In the genomic region with DNA sequence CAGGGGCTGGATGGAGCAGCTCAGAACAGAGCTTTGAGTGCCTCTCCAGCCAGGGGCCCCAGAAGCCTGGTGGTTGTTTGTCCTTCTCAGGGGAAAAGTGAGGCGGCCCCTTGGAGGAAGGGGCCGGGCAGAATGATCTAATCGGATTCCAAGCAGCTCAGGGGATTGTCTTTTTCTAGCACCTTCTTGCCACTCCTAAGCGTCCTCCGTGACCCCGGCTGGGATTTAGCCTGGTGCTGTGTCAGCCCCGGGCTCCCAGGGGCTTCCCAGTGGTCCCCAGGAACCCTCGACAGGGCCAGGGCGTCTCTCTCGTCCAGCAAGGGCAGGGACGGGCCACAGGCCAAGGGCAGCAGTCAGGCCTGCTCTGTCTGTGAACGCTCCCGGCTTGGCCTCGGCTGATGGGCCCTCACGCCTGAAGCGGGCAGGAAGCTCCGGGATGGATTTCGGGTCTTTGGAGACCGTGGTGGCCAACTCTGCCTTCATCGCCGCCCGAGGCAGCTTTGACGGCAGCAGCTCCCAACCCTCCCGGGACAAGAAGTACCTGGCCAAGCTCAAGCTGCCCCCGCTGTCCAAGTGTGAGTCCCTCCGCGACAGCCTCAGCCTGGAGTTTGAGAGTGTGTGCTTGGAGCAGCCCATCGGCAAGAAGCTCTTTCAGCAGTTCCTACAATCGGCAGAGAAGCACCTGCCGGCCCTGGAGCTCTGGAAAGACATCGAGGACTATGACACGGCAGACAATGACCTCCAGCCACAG, we compare ENCODE assay signal across 1 cellular context.
TF ChIP-seq lines count a peak whose summit lies in the region.

A gene (plus strand): TSS at position 269 of the 751 bp plus-strand sequence. CDS start 168 bp downstream, at position 437.

TF ChIP-seq in HepG2, 621 proteins besides CTCF, POLR2A, EP300 and RAD21:
- TF ChIP-seq, protein P1, sequence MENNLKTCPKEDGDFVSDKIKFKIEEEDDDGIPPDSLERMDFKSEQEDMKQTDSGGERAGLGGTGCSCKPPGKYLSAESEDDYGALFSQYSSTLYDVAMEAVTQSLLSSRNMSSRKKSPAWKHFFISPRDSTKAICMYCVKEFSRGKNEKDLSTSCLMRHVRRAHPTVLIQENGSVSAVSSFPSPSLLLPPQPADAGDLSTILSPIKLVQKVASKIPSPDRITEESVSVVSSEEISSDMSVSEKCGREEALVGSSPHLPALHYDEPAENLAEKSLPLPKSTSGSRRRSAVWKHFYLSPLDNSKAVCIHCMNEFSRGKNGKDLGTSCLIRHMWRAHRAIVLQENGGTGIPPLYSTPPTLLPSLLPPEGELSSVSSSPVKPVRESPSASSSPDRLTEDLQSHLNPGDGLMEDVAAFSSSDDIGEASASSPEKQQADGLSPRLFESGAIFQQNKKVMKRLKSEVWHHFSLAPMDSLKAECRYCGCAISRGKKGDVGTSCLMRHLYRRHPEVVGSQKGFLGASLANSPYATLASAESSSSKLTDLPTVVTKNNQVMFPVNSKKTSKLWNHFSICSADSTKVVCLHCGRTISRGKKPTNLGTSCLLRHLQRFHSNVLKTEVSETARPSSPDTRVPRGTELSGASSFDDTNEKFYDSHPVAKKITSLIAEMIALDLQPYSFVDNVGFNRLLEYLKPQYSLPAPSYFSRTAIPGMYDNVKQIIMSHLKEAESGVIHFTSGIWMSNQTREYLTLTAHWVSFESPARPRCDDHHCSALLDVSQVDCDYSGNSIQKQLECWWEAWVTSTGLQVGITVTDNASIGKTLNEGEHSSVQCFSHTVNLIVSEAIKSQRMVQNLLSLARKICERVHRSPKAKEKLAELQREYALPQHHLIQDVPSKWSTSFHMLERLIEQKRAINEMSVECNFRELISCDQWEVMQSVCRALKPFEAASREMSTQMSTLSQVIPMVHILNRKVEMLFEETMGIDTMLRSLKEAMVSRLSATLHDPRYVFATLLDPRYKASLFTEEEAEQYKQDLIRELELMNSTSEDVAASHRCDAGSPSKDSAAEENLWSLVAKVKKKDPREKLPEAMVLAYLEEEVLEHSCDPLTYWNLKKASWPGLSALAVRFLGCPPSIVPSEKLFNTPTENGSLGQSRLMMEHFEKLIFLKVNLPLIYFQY (CRISPR knock-in tag; IDR thresholded peaks at IDR 0.05; ENCODE audit: borderline replicate concordance) = no peak
- no peak for TF ChIP-seq ZNF460 (CRISPR knock-in tag; IDR thresholded peaks at IDR 0.05; ENCODE audit: borderline replicate concordance)
- TF ChIP-seq ZNF235 (CRISPR knock-in tag; IDR thresholded peaks at IDR 0.05; ENCODE audit: borderline replicate concordance) = no peak
- TF ChIP-seq, protein P2, sequence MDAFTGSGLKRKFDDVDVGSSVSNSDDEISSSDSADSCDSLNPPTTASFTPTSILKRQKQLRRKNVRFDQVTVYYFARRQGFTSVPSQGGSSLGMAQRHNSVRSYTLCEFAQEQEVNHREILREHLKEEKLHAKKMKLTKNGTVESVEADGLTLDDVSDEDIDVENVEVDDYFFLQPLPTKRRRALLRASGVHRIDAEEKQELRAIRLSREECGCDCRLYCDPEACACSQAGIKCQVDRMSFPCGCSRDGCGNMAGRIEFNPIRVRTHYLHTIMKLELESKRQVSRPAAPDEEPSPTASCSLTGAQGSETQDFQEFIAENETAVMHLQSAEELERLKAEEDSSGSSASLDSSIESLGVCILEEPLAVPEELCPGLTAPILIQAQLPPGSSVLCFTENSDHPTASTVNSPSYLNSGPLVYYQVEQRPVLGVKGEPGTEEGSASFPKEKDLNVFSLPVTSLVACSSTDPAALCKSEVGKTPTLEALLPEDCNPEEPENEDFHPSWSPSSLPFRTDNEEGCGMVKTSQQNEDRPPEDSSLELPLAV (CRISPR knock-in tag; conservative IDR thresholded peaks at IDR 0.05; ENCODE audit: low read depth) = no peak
- no peak for TF ChIP-seq NKX3-1 (CRISPR knock-in tag; IDR thresholded peaks at IDR 0.05)
- no peak for TF ChIP-seq AGO2 (optimal IDR thresholded peaks at IDR 0.05; ENCODE audit: low read depth, low read length)
- no peak for TF ChIP-seq ZNF10 (CRISPR knock-in tag; IDR thresholded peaks at IDR 0.05; ENCODE audit: borderline replicate concordance, low read depth)
- TF ChIP-seq PPARG (CRISPR knock-in tag; conservative IDR thresholded peaks at IDR 0.05) = no peak
- TF ChIP-seq ZNF816 (CRISPR knock-in tag; IDR thresholded peaks at IDR 0.05; ENCODE audit: borderline replicate concordance) = no peak
- TF ChIP-seq TBX2 (CRISPR knock-in tag; IDR thresholded peaks at IDR 0.05; ENCODE audit: borderline replicate concordance) = no peak
